ENCODE assay signal across 16 cellular contexts in the genomic region with DNA sequence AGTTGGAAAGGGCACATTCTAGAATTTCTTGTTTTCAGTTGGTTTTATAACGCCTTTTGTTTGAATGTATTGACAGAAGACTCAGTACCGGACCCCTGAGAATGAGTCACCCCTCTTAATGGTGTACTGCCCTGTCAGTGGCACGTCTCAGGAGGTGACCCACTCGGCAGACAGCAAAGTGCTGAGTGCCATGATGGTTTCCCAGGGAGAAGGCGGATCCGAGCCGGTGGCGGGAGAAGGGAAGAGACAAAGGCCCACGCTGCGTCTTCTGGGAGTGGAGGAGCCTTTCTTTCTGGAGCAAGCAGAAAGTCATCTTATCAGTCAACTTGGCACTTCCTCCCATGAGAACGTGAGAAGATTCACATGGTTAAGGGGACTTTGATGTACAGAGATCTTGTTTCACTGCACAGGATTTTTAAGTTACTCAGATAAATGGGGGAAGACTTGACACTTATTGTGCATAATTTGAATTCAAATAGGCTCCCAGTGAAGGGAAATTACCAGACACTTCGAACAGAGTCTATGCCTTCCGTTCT.
"Had no signal": no experiment of that assay in that cellular context is flagged by ENCODE, and none has a peak within 500 bp of the region (broad histone marks: within the 10 kb centered on the region; RNA-seq: fewer than 3 reads in every experiment).

No MANE protein-coding gene starts in this region.

- H3K27me3 ChIP-seq: ascending aorta had no signal

- H3K9me3 ChIP-seq: ascending aorta, heart right ventricle, lower lobe of right lung, thoracic aorta had no signal

- H3K36me3 Mint-ChIP-seq: stimulated activated effector memory CD8-positive, alpha-beta T cell treated with anti-CD3 and anti-CD28 coated beads, Interleukin-12 subunit alpha, Interleukin-12 subunit beta, amount 100 ng/mL, for 72 hours had no signal

- H3K4me3 Mint-ChIP-seq: activated CD8-positive, alpha-beta T cell treated with anti-CD3 and anti-CD28 coated beads, Interleukin-2, amount 10 ng/mL, durations not matched to agents 7 days and 5 days; endodermal cell; nephron progenitor cell; stimulated activated effector memory CD8-positive, alpha-beta T cell treated with anti-CD3 and anti-CD28 coated beads, Interleukin-12 subunit alpha, Interleukin-12 subunit beta, amount 100 ng/mL, for 72 hours; T-helper 1 cell treated with Interleukin-12 subunit alpha and Interleukin-12 subunit beta and Interleukin-4 antibody, amounts not matched to agents 30 μg/mL and 1 μg/mL, for 36 hours had no signal

- H3K4me3 ChIP-seq: ascending aorta, breast epithelium, heart right ventricle, lower lobe of right lung, thoracic aorta had no signal

- H3K36me3 ChIP-seq: ascending aorta, breast epithelium, heart right ventricle, lower lobe of right lung, thoracic aorta had no signal

- H3K9me3 Mint-ChIP-seq: stimulated activated effector memory CD8-positive, alpha-beta T cell treated with anti-CD3 and anti-CD28 coated beads, Interleukin-12 subunit alpha, Interleukin-12 subunit beta, amount 100 ng/mL, for 72 hours; T-helper 1 cell treated with Interleukin-12 subunit alpha and Interleukin-12 subunit beta and Interleukin-4 antibody, amounts not matched to agents 30 μg/mL and 1 μg/mL, for 36 hours had no signal

- H3K27ac Mint-ChIP-seq: activated CD8-positive, alpha-beta T cell treated with anti-CD3 and anti-CD28 coated beads, Interleukin-2, amount 10 ng/mL, durations not matched to agents 7 days and 5 days; endodermal cell; nephron progenitor cell; stimulated activated effector memory CD8-positive, alpha-beta T cell treated with anti-CD3 and anti-CD28 coated beads, Interleukin-12 subunit alpha, Interleukin-12 subunit beta, amount 100 ng/mL, for 72 hours; T-helper 1 cell treated with Interleukin-12 subunit alpha and Interleukin-12 subunit beta and Interleukin-4 antibody, amounts not matched to agents 30 μg/mL and 1 μg/mL, for 36 hours had no signal

- DNase-seq: activated CD8-positive, alpha-beta memory T cell treated with anti-CD3 and anti-CD28 coated beads, Interleukin-2, amount 50 U/mL, for 4 hours; activated CD8-positive, alpha-beta T cell treated with anti-CD3 and anti-CD28 coated beads, Interleukin-2, amount 10 ng/mL, durations not matched to agents 7 days and 5 days; activated naive CD4-positive, alpha-beta T cell; dorsolateral prefrontal cortex; endodermal cell; heart right ventricle; left colon; lower lobe of right lung; nephron progenitor cell; stimulated activated CD4-positive, alpha-beta T cell treated with anti-CD3 and anti-CD28 coated beads, Interleukin-12 subunit alpha, Interleukin-12 subunit beta, amount 100 ng/mL, for 4 hours; stimulated activated CD4-positive, alpha-beta T cell treated with anti-CD3 and anti-CD28 coated beads, Interleukin-2, amount 100 ng/mL, for 24 hours had no signal

- H3K27ac ChIP-seq: ascending aorta, breast epithelium, dorsolateral prefrontal cortex, heart right ventricle, lower lobe of right lung, thoracic aorta had no signal

- H3K4me1 ChIP-seq: ascending aorta, breast epithelium had no signal
